ENCODE assay signal across 9 cellular contexts in genomic region chr13:106083620-106084350, GRCh38.
DNase-seq lines count a peak whose midpoint lies in the region; ATAC-seq and TF ChIP-seq lines count a peak whose summit lies in the region.
"Had no signal": no experiment of that assay in that cellular context is flagged by ENCODE, and none has a peak within 500 bp of the region (broad histone marks: within the 10 kb centered on the region; RNA-seq: fewer than 3 reads in every experiment).

No MANE protein-coding gene starts in this region.

- no peak overlapping the region for H3K9ac ChIP-seq in PC-3 (ENCODE audit: low read length)

- H3K9me3 Mint-ChIP-seq in stimulated activated naive CD8-positive, alpha-beta T cell treated with anti-CD3 and anti-CD28 coated beads, Interleukin-15, amount 100 ng/mL, for 72 hours, result no peaks in the 10 kb centered on the region

- POLR2A ChIA-PET in PC-3 (lab: Charles Lee; ENCODE audit: unreplicated experiment), result no interaction called here

- no peak overlapping the region for H3K27ac Mint-ChIP-seq in stimulated activated naive CD8-positive, alpha-beta T cell treated with anti-CD3 and anti-CD28 coated beads, Interleukin-15, amount 100 ng/mL, for 72 hours
- H3K27ac Mint-ChIP-seq: naive B cell had no signal

- no peak overlapping the region for H2AFZ ChIP-seq in PC-3 (ENCODE audit: low read length)

- ATAC-seq in PC-3 (peak; percentile 67), HG03280 (IDR thresholded peaks at IDR 0.05; ENCODE audit: unreplicated experiment) (no peak), GM19035 (IDR thresholded peaks at IDR 0.05; ENCODE audit: unreplicated experiment) (no peak)
- peak; percentile 50 for ATAC-seq in stimulated activated naive CD8-positive, alpha-beta T cell treated with anti-CD3 and anti-CD28 coated beads, Interleukin-15, amount 100 ng/mL, for 72 hours

- no peak overlapping the region for H3K4me3 Mint-ChIP-seq in stimulated activated naive CD8-positive, alpha-beta T cell treated with anti-CD3 and anti-CD28 coated beads, Interleukin-15, amount 100 ng/mL, for 72 hours
- H3K4me3 Mint-ChIP-seq: naive B cell had no signal

- no peaks in the 10 kb centered on the region for H4K20me1 ChIP-seq in PC-3 (ENCODE audit: low read length)

- intact Hi-C loops in PC-3 (cut with micrococcal nuclease), result loop anchor here (5.0 kb wide), 1 partner anchor 449 kb away; no protein-coding TSS in a partner anchor

- no peak overlapping the region for H3K4me3 ChIP-seq in PC-3 (ENCODE audit: low read length)
- H3K4me3 ChIP-seq in foreskin fibroblast (ENCODE audit: low read depth in 1 of 2, low read length in 2 of 2), result no peak overlapping the region

- 0 out of 2 replicates have a peak overlapping the region, but pooled peaks have one; percentile 8 for H3K4me2 ChIP-seq in PC-3 (ENCODE audit: low read length)

- no peaks in the 10 kb centered on the region for H3K9me2 ChIP-seq in PC-3 (replicated peaks; ENCODE audit: low read length)

- no peaks in the 10 kb centered on the region for H3K4me1 Mint-ChIP-seq in stimulated activated naive CD8-positive, alpha-beta T cell treated with anti-CD3 and anti-CD28 coated beads, Interleukin-15, amount 100 ng/mL, for 72 hours
- H3K4me1 Mint-ChIP-seq: naive B cell had no signal

- BruUV-seq in PC-3 (replicated peaks; lab: Mats Ljungman, UMichigan), result no TSS peak

- H3K27ac ChIP-seq in PC-3 (ENCODE audit: low read length), result 0 out of 2 replicates have a peak overlapping the region, but pooled peaks have one; percentile 4

- H3K79me2 ChIP-seq in PC-3 (ENCODE audit: low read length), result no peaks in the 10 kb centered on the region

- peaks cover 13% of the 10 kb centered on the region for H3K4me1 ChIP-seq in PC-3 (ENCODE audit: insufficient read depth, low read length)

- DNase-seq in GM04504 (ENCODE audit: low read depth) (peak; percentile 17), HCEC 1CT (peak; percentile 29), PC-3 (peak; percentile 72), foreskin fibroblast (peak; percentile 40 to 76), NCI-H1436 (lab: John Stamatoyannopoulos, UW) (no peak)
- DNase-seq in stimulated activated naive CD8-positive, alpha-beta T cell treated with anti-CD3 and anti-CD28 coated beads, Interleukin-15, amount 100 ng/mL, for 72 hours, result peak in 1 of 2 donors; percentile 20
- DNase-seq: naive B cell had no signal

- H3K9me3 ChIP-seq in PC-3 (ENCODE audit: low read length), result no peaks in the 10 kb centered on the region

- CTCF ChIA-PET in PC-3 (lab: Charles Lee), result no interaction called here

- no peaks in the 10 kb centered on the region for H3K36me3 ChIP-seq in PC-3 (ENCODE audit: low read depth, low read length)

- TF ChIP-seq CTCF in PC-3 (conservative IDR thresholded peaks at IDR 0.05; ENCODE audit: low read depth, low read length) (peak; percentile 83), foreskin fibroblast (IDR thresholded peaks at IDR 0.05; ENCODE audit: low read depth, low read length) (peak; percentile 80)

- no peaks in the 10 kb centered on the region for H3K27me3 ChIP-seq in PC-3 (ENCODE audit: low read length)

- H3F3A ChIP-seq in PC-3 (ENCODE audit: low read length, unreplicated experiment), result no peaks in the 10 kb centered on the region

- H3K27me3 Mint-ChIP-seq in stimulated activated naive CD8-positive, alpha-beta T cell treated with anti-CD3 and anti-CD28 coated beads, Interleukin-15, amount 100 ng/mL, for 72 hours, result no peaks in the 10 kb centered on the region
- H3K27me3 Mint-ChIP-seq: naive B cell had no signal

Comparison
In these comparisons a context has a peak if more than half of its experiments do, and no peak if none do; other contexts are left out.
1. ATAC-seq: peak in PC-3 (single experiment) and stimulated activated naive CD8-positive, alpha-beta T cell treated with anti-CD3 and anti-CD28 coated beads, Interleukin-15, amount 100 ng/mL, for 72 hours (single experiment); none in HG03280 (single experiment) and GM19035 (single experiment).